1 cellular context compared by ENCODE assay signal in the genomic region with DNA sequence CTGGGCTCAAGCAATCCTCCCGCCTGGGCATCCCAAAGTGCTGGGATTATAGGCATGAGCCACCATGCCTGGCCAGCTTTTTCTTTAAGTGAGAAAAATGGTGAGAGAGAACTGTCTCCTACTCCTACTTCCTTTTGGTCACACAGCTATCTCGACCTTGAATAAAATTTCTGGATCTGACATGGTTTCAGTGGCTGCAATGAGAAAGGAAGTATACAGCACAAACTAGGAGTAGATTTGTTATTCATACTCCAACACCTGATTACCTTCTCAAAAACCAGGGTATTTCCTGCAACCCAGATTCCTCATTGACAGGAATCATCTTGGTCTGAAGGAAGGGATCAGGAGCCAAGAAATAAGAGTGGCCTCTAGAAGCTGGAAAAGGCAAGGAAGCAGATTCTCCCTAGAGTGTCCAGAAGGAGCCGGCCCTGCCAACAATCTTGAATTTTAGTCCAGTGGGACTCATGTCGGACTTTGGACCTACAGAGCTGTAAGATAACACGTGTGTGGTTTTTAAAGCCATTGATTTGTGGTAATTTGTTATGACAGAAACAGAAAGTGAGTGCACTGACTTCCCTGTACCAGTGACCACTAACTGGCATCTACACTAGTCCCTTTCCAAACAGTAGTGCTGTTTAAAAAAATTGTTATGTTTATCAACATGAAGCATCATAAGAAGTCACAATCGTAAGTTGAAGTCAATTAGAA.
TF ChIP-seq lines count a peak whose summit lies in the region.

No MANE protein-coding gene starts in this region.

TF ChIP-seq in GM12878, 131 proteins besides CTCF, POLR2A, EP300 and RAD21 (continued from another document):
- TF ChIP-seq, protein P1, sequence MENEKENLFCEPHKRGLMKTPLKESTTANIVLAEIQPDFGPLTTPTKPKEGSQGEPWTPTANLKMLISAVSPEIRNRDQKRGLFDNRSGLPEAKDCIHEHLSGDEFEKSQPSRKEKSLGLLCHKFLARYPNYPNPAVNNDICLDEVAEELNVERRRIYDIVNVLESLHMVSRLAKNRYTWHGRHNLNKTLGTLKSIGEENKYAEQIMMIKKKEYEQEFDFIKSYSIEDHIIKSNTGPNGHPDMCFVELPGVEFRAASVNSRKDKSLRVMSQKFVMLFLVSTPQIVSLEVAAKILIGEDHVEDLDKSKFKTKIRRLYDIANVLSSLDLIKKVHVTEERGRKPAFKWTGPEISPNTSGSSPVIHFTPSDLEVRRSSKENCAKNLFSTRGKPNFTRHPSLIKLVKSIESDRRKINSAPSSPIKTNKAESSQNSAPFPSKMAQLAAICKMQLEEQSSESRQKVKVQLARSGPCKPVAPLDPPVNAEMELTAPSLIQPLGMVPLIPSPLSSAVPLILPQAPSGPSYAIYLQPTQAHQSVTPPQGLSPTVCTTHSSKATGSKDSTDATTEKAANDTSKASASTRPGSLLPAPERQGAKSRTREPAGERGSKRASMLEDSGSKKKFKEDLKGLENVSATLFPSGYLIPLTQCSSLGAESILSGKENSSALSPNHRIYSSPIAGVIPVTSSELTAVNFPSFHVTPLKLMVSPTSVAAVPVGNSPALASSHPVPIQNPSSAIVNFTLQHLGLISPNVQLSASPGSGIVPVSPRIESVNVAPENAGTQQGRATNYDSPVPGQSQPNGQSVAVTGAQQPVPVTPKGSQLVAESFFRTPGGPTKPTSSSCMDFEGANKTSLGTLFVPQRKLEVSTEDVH (IDR thresholded peaks at IDR 0.05; ENCODE audit: low read depth, partially characterized antibody): no peak
- TF ChIP-seq DPF2 (IDR thresholded peaks at IDR 0.05) (peak; percentile 96), SREBF1 (IDR thresholded peaks at IDR 0.05; ENCODE audit: low read length) (no peak), SMARCA5 (IDR thresholded peaks at IDR 0.05) (0 out of 2 replicates have a peak, but pooled peaks have one; percentile 72), MEF2A (IDR thresholded peaks at IDR 0.05; ENCODE audit: insufficient read depth, low read depth, low read length) (no peak), NBN (IDR thresholded peaks at IDR 0.05) (no peak), TCF12 (IDR thresholded peaks at IDR 0.05; ENCODE audit: low read depth, low read length) (no peak), ETV6 (conservative IDR thresholded peaks at IDR 0.05 in 1 of 2, IDR thresholded peaks at IDR 0.05 in 1 of 2; ENCODE audit: borderline replicate concordance in 1 of 2, low read depth in 1 of 2) (no peak), NFXL1 (IDR thresholded peaks at IDR 0.05; ENCODE audit: borderline replicate concordance) (no peak), BACH1 (IDR thresholded peaks at IDR 0.05; ENCODE audit: borderline replicate concordance) (peak; percentile 21; the same call in 1 of the 2 replicates), MTA2 (IDR thresholded peaks at IDR 0.05; ENCODE audit: low read depth) (peak; percentile 94)
- TF ChIP-seq, protein P2, sequence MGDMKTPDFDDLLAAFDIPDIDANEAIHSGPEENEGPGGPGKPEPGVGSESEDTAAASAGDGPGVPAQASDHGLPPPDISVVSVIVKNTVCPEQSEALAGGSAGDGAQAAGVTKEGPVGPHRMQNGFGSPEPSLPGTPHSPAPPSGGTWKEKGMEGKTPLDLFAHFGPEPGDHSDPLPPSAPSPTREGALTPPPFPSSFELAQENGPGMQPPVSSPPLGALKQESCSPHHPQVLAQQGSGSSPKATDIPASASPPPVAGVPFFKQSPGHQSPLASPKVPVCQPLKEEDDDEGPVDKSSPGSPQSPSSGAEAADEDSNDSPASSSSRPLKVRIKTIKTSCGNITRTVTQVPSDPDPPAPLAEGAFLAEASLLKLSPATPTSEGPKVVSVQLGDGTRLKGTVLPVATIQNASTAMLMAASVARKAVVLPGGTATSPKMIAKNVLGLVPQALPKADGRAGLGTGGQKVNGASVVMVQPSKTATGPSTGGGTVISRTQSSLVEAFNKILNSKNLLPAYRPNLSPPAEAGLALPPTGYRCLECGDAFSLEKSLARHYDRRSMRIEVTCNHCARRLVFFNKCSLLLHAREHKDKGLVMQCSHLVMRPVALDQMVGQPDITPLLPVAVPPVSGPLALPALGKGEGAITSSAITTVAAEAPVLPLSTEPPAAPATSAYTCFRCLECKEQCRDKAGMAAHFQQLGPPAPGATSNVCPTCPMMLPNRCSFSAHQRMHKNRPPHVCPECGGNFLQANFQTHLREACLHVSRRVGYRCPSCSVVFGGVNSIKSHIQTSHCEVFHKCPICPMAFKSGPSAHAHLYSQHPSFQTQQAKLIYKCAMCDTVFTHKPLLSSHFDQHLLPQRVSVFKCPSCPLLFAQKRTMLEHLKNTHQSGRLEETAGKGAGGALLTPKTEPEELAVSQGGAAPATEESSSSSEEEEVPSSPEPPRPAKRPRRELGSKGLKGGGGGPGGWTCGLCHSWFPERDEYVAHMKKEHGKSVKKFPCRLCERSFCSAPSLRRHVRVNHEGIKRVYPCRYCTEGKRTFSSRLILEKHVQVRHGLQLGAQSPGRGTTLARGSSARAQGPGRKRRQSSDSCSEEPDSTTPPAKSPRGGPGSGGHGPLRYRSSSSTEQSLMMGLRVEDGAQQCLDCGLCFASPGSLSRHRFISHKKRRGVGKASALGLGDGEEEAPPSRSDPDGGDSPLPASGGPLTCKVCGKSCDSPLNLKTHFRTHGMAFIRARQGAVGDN (IDR thresholded peaks at IDR 0.05): peak; percentile 20; the same call in 1 of the 2 replicates
- TF ChIP-seq, protein P3, sequence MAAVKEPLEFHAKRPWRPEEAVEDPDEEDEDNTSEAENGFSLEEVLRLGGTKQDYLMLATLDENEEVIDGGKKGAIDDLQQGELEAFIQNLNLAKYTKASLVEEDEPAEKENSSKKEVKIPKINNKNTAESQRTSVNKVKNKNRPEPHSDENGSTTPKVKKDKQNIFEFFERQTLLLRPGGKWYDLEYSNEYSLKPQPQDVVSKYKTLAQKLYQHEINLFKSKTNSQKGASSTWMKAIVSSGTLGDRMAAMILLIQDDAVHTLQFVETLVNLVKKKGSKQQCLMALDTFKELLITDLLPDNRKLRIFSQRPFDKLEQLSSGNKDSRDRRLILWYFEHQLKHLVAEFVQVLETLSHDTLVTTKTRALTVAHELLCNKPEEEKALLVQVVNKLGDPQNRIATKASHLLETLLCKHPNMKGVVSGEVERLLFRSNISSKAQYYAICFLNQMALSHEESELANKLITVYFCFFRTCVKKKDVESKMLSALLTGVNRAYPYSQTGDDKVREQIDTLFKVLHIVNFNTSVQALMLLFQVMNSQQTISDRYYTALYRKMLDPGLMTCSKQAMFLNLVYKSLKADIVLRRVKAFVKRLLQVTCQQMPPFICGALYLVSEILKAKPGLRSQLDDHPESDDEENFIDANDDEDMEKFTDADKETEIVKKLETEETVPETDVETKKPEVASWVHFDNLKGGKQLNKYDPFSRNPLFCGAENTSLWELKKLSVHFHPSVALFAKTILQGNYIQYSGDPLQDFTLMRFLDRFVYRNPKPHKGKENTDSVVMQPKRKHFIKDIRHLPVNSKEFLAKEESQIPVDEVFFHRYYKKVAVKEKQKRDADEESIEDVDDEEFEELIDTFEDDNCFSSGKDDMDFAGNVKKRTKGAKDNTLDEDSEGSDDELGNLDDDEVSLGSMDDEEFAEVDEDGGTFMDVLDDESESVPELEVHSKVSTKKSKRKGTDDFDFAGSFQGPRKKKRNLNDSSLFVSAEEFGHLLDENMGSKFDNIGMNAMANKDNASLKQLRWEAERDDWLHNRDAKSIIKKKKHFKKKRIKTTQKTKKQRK (IDR thresholded peaks at IDR 0.05; ENCODE audit: low read depth, low read length): no peak
- TF ChIP-seq, protein P4, sequence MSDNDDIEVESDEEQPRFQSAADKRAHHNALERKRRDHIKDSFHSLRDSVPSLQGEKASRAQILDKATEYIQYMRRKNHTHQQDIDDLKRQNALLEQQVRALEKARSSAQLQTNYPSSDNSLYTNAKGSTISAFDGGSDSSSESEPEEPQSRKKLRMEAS (IDR thresholded peaks at IDR 0.05; ENCODE audit: low read depth, low read length): no peak
- TF ChIP-seq, protein P5, sequence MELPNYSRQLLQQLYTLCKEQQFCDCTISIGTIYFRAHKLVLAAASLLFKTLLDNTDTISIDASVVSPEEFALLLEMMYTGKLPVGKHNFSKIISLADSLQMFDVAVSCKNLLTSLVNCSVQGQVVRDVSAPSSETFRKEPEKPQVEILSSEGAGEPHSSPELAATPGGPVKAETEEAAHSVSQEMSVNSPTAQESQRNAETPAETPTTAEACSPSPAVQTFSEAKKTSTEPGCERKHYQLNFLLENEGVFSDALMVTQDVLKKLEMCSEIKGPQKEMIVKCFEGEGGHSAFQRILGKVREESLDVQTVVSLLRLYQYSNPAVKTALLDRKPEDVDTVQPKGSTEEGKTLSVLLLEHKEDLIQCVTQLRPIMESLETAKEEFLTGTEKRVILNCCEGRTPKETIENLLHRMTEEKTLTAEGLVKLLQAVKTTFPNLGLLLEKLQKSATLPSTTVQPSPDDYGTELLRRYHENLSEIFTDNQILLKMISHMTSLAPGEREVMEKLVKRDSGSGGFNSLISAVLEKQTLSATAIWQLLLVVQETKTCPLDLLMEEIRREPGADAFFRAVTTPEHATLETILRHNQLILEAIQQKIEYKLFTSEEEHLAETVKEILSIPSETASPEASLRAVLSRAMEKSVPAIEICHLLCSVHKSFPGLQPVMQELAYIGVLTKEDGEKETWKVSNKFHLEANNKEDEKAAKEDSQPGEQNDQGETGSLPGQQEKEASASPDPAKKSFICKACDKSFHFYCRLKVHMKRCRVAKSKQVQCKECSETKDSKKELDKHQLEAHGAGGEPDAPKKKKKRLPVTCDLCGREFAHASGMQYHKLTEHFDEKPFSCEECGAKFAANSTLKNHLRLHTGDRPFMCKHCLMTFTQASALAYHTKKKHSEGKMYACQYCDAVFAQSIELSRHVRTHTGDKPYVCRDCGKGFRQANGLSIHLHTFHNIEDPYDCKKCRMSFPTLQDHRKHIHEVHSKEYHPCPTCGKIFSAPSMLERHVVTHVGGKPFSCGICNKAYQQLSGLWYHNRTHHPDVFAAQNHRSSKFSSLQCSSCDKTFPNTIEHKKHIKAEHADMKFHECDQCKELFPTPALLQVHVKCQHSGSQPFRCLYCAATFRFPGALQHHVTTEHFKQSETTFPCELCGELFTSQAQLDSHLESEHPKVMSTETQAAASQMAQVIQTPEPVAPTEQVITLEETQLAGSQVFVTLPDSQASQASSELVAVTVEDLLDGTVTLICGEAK (IDR thresholded peaks at IDR 0.05; ENCODE audit: borderline replicate concordance): no peak
